ENCODE assay signal across 10 cellular contexts in genomic region chr3:167653750-167654149, GRCh38. TPM values are rescaled to one million over a fixed set of nuclear protein-coding genes. Genes with fewer than 3 reads are reported as not detected.
A peak's percentile ranks its signal among the peaks of the same experiment; 100 is the strongest.
DNase-seq lines count a peak whose midpoint lies in the region; ATAC-seq and TF ChIP-seq lines count a peak whose summit lies in the region.
"Had no signal": no experiment of that assay in that cellular context is flagged by ENCODE, and none has a peak within 500 bp of the region (broad histone marks: within the 10 kb centered on the region; RNA-seq: fewer than 3 reads in every experiment).

WDR49 (minus strand) TSS chr3:167653942; CDS start chr3:167653425, 517 bp downstream.

- H3K4me3 ChIP-seq in OCI-LY7 (ENCODE audit: low read depth, low read length, poor library complexity, severe bottlenecking), result no peak within 1 kb of the TSS
- H3K4me3 ChIP-seq: vagina had no signal

- intact Hi-C loops in OCI-LY7 (cut with micrococcal nuclease; ENCODE audit: unreplicated experiment), result no loop called here

- no peaks in the 10 kb centered on the region for H3K79me2 ChIP-seq in OCI-LY7 (ENCODE audit: insufficient read depth, low read depth, low read length)

- H2AFZ ChIP-seq in OCI-LY7 (ENCODE audit: low read length), result peak within 1 kb of the TSS; percentile 76

- POLR2A ChIA-PET in OCI-LY7 (lab: Charles Lee), result interaction anchor here (0.6 to 1.2 kb wide), 7 partner anchors 15 to 954 kb away, joined by 3 to 6 read pairs (median 4); no protein-coding TSS in a partner anchor

- CTCF ChIA-PET in OCI-LY7 (lab: Charles Lee; ENCODE audit: unreplicated experiment), result no interaction called here

- peak within 1 kb of the TSS; percentile 32; the same call in 1 of the 2 replicates for H3K4me2 ChIP-seq in OCI-LY7 (ENCODE audit: low read length)

- peak; percentile 72 for DNase-seq in DMS153 (lab: John Stamatoyannopoulos, UW)
- DNase-seq in OCI-LY7 (ENCODE audit: low spot score), result peak; percentile 31
- DNase-seq in iPS-NIHi11 (ENCODE audit: low spot score), result peak; percentile 67
- DNase-seq in mesenteric fat pad (ENCODE audit: low spot score), result no peak
- no peak for DNase-seq in inferior parietal cortex (ENCODE audit: extremely low spot score)
- DNase-seq in stimulated activated naive CD4-positive, alpha-beta T cell treated with Interleukin-2 at 50 U/mL for 16 hours (lab: John Stamatoyannopoulos, UW), result no peak
- no peak for DNase-seq in hippocampal formation (lab: John Stamatoyannopoulos, UW)
- DNase-seq: Caco-2 had no signal

- no peaks in the 10 kb centered on the region for H3K36me3 ChIP-seq in OCI-LY7 (ENCODE audit: insufficient read depth, low read length)
- H3K36me3 ChIP-seq: vagina had no signal

- TF ChIP-seq CTCF in OCI-LY7 (conservative IDR thresholded peaks at IDR 0.05; ENCODE audit: low read length), result no peak

- peak; percentile 56 for ATAC-seq in HG03039 (IDR thresholded peaks at IDR 0.05; ENCODE audit: unreplicated experiment)

- H3K27ac ChIP-seq in OCI-LY7 (ENCODE audit: low read depth, low read length, poor library complexity, severe bottlenecking), result no peak within 1 kb of the TSS
- H3K27ac ChIP-seq: vagina had no signal

- peaks cover 20% of the 10 kb centered on the region for H3K4me1 ChIP-seq in OCI-LY7 (ENCODE audit: insufficient read depth, low read length, poor library complexity, severe bottlenecking)
- H3K4me1 ChIP-seq: Caco-2, vagina had no signal

- BruUV-seq in OCI-LY7 (replicated peaks; lab: Mats Ljungman, UMichigan), result no TSS peak

- H3K9me3 ChIP-seq in OCI-LY7 (ENCODE audit: low read length), result no peaks in the 10 kb centered on the region
- H3K9me3 ChIP-seq: Caco-2, vagina had no signal

- H4K20me1 ChIP-seq in OCI-LY7 (ENCODE audit: insufficient read depth, low read length), result no peaks in the 10 kb centered on the region

- no peaks in the 10 kb centered on the region for H3K9me2 ChIP-seq in OCI-LY7 (ENCODE audit: insufficient read depth, low read length)

RNA-seq across cellular contexts. Expression of gene WDR49, which starts in this region (rescaled TPM):
- total RNA-seq in OCI-LY7 (2014; rRNA removed; shearing (Covaris generic)), result 0.36 TPM in 1 of 2 replicates, not detected in the other
- total RNA-seq in OCI-LY7 (2022), result not detected in 2 replicates
- total RNA-seq in mesenteric fat pad, result 0.64 TPM

Comparison
In these comparisons a context has a peak if more than half of its experiments do, and no peak if none do; other contexts are left out.
1. Peak in DNase-seq and H3K4me2 ChIP-seq in OCI-LY7; RNA of the gene not detected or under 1 TPM.
2. DNase-seq: peak in DMS153 (single experiment) and iPS-NIHi11 (single experiment); none in mesenteric fat pad (single experiment), inferior parietal cortex (single experiment), stimulated activated naive CD4-positive, alpha-beta T cell treated with Interleukin-2 at 50 U/mL for 16 hours (single experiment) and hippocampal formation (0 of 2).